In the genomic region with DNA sequence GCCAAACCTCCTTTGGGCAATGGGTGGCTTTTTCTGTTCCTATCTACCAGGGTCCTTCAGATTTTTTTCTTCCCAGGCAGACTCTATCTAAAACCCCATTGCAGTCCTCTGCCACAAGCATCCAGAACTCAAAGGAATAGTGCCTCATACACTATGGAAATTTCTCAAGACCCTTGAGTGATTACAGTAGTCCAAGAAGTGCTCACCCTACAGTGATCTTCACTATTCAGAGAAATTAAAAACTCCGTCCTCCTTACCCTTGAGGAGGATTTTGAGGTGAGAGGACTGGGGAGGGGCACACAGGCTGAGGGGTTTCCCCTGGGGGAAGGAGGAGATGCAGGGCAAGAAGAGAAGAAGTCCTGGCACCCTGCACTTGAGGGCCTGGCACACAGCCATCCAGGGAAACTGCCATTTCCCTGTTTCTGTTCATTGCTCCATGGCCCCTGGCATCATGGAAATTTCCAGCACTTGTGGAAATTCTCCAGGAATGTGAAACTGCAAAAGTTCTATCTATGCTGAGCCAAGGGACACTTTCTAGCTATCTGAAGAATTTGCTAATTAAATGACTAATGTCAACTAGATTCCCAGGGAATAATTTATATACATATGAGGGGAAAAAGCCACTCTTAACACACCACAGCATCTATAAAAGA, we compare ENCODE assay signal across 1 cellular context.
TF ChIP-seq lines count a peak whose summit lies in the region.

No MANE protein-coding gene starts in this region.

TF ChIP-seq in H1, 55 proteins besides CTCF, POLR2A, EP300 and RAD21 (continued from another document):
- no peak for TF ChIP-seq FOSL1 (IDR thresholded peaks at IDR 0.05; ENCODE audit: insufficient read depth, low read depth, low read length)
- TF ChIP-seq JUN (IDR thresholded peaks at IDR 0.05; ENCODE audit: low read depth, low read length): no peak
- TF ChIP-seq, protein P1, sequence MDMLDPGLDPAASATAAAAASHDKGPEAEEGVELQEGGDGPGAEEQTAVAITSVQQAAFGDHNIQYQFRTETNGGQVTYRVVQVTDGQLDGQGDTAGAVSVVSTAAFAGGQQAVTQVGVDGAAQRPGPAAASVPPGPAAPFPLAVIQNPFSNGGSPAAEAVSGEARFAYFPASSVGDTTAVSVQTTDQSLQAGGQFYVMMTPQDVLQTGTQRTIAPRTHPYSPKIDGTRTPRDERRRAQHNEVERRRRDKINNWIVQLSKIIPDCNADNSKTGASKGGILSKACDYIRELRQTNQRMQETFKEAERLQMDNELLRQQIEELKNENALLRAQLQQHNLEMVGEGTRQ (IDR thresholded peaks at IDR 0.05; ENCODE audit: low read length): no peak
- no peak for TF ChIP-seq CBX8 (IDR thresholded peaks at IDR 0.05; ENCODE audit: borderline replicate concordance, low read depth, low read length)
- TF ChIP-seq CREB1 (IDR thresholded peaks at IDR 0.05): no peak
- TF ChIP-seq, protein P2, sequence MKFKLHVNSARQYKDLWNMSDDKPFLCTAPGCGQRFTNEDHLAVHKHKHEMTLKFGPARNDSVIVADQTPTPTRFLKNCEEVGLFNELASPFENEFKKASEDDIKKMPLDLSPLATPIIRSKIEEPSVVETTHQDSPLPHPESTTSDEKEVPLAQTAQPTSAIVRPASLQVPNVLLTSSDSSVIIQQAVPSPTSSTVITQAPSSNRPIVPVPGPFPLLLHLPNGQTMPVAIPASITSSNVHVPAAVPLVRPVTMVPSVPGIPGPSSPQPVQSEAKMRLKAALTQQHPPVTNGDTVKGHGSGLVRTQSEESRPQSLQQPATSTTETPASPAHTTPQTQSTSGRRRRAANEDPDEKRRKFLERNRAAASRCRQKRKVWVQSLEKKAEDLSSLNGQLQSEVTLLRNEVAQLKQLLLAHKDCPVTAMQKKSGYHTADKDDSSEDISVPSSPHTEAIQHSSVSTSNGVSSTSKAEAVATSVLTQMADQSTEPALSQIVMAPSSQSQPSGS (IDR thresholded peaks at IDR 0.05; ENCODE audit: low read length): no peak
- no peak for TF ChIP-seq SAP30 (IDR thresholded peaks at IDR 0.05; ENCODE audit: insufficient read depth, insufficient replicate concordance, low read length)
